1 cellular context compared by ENCODE assay signal in the genomic region with DNA sequence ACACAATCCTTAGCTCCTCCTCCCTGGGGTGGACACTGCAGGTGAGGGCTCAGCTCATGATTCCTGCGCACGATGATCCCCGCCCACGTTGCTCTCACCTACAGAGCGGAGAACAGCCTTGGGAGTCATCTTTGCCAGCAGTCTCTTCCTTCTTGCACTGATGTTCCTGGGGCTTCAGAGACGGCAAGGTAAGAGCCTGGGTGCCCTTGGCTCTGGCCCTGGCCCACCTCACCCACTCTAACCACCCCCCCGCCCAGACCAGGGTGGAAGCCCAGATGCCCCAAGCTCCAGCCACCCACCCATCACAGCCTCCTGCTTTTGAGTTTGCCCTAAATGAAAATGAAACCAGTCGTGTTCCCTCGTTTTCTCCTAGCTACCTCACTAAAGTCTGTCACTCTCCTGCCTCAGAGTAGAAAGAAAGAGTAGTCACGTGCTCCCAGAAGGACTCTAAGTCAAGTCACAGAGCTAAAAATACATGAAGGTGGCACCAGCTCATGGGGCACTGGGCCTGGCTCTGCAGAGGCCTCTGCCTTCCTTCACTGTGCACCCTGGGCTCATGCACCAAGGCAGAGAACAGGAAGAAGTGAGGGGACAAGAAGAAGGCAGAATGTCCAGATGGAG.
TF ChIP-seq lines count a peak whose summit lies in the region.

No MANE protein-coding gene starts in this region.

TF ChIP-seq in GM12878, 131 proteins besides CTCF, POLR2A, EP300 and RAD21 (continued from another document):
- TF ChIP-seq KLF5 (IDR thresholded peaks at IDR 0.05; ENCODE audit: partially characterized antibody): no peak
- no peak for TF ChIP-seq ESRRA (IDR thresholded peaks at IDR 0.05; ENCODE audit: low read length)
- TF ChIP-seq, protein P1, sequence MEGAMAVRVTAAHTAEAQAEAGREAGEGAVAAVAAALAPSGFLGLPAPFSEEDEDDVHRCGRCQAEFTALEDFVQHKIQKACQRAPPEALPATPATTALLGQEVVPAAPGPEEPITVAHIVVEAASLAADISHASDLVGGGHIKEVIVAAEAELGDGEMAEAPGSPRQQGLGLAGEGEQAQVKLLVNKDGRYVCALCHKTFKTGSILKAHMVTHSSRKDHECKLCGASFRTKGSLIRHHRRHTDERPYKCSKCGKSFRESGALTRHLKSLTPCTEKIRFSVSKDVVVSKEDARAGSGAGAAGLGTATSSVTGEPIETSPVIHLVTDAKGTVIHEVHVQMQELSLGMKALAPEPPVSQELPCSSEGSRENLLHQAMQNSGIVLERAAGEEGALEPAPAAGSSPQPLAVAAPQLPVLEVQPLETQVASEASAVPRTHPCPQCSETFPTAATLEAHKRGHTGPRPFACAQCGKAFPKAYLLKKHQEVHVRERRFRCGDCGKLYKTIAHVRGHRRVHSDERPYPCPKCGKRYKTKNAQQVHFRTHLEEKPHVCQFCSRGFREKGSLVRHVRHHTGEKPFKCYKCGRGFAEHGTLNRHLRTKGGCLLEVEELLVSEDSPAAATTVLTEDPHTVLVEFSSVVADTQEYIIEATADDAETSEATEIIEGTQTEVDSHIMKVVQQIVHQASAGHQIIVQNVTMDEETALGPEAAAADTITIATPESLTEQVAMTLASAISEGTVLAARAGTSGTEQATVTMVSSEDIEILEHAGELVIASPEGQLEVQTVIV (IDR thresholded peaks at IDR 0.05; ENCODE audit: borderline replicate concordance, partially characterized antibody): no peak
- TF ChIP-seq, protein P2, sequence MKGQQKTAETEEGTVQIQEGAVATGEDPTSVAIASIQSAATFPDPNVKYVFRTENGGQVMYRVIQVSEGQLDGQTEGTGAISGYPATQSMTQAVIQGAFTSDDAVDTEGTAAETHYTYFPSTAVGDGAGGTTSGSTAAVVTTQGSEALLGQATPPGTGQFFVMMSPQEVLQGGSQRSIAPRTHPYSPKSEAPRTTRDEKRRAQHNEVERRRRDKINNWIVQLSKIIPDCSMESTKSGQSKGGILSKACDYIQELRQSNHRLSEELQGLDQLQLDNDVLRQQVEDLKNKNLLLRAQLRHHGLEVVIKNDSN (IDR thresholded peaks at IDR 0.05; ENCODE audit: borderline replicate concordance, extremely low read length, insufficient read depth, low read depth, low read length): peak; percentile 31
- TF ChIP-seq FOXK2 (IDR thresholded peaks at IDR 0.05): no peak
- TF ChIP-seq SMARCA5 (IDR thresholded peaks at IDR 0.05): no peak
- TF ChIP-seq CBX5 (IDR thresholded peaks at IDR 0.05; ENCODE audit: low read depth): no peak
- no peak for TF ChIP-seq HCFC1 (IDR thresholded peaks at IDR 0.05; ENCODE audit: low read length)
- TF ChIP-seq, protein P3, sequence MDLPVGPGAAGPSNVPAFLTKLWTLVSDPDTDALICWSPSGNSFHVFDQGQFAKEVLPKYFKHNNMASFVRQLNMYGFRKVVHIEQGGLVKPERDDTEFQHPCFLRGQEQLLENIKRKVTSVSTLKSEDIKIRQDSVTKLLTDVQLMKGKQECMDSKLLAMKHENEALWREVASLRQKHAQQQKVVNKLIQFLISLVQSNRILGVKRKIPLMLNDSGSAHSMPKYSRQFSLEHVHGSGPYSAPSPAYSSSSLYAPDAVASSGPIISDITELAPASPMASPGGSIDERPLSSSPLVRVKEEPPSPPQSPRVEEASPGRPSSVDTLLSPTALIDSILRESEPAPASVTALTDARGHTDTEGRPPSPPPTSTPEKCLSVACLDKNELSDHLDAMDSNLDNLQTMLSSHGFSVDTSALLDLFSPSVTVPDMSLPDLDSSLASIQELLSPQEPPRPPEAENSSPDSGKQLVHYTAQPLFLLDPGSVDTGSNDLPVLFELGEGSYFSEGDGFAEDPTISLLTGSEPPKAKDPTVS (IDR thresholded peaks at IDR 0.05; ENCODE audit: low read depth, low read length): no peak
- TF ChIP-seq PKNOX1 (IDR thresholded peaks at IDR 0.05): peak; percentile 57; the same call in 1 of the 2 replicates
- peak; percentile 44; the same call in 1 of the 2 replicates for TF ChIP-seq PML (IDR thresholded peaks at IDR 0.05; ENCODE audit: low read length)
- TF ChIP-seq BRCA1 (IDR thresholded peaks at IDR 0.05; ENCODE audit: low read depth, low read length): no peak
- peak; percentile 73 to 80 for TF ChIP-seq BHLHE40 (IDR thresholded peaks at IDR 0.05; ENCODE audit: borderline replicate concordance in 1 of 2, low read depth in 2 of 2, low read length in 1 of 2)
- no peak for TF ChIP-seq MYB (IDR thresholded peaks at IDR 0.05; ENCODE audit: borderline replicate concordance, low read depth, low read length)
- no peak for TF ChIP-seq ZNF274 (IDR thresholded peaks at IDR 0.05; ENCODE audit: insufficient read depth, insufficient read length)
- no peak for TF ChIP-seq GABPA (IDR thresholded peaks at IDR 0.05; ENCODE audit: low read depth)
- TF ChIP-seq RUNX3 (IDR thresholded peaks at IDR 0.05; ENCODE audit: low read length): peak; percentile 18; the same call in 1 of the 2 replicates
- TF ChIP-seq, protein P4, sequence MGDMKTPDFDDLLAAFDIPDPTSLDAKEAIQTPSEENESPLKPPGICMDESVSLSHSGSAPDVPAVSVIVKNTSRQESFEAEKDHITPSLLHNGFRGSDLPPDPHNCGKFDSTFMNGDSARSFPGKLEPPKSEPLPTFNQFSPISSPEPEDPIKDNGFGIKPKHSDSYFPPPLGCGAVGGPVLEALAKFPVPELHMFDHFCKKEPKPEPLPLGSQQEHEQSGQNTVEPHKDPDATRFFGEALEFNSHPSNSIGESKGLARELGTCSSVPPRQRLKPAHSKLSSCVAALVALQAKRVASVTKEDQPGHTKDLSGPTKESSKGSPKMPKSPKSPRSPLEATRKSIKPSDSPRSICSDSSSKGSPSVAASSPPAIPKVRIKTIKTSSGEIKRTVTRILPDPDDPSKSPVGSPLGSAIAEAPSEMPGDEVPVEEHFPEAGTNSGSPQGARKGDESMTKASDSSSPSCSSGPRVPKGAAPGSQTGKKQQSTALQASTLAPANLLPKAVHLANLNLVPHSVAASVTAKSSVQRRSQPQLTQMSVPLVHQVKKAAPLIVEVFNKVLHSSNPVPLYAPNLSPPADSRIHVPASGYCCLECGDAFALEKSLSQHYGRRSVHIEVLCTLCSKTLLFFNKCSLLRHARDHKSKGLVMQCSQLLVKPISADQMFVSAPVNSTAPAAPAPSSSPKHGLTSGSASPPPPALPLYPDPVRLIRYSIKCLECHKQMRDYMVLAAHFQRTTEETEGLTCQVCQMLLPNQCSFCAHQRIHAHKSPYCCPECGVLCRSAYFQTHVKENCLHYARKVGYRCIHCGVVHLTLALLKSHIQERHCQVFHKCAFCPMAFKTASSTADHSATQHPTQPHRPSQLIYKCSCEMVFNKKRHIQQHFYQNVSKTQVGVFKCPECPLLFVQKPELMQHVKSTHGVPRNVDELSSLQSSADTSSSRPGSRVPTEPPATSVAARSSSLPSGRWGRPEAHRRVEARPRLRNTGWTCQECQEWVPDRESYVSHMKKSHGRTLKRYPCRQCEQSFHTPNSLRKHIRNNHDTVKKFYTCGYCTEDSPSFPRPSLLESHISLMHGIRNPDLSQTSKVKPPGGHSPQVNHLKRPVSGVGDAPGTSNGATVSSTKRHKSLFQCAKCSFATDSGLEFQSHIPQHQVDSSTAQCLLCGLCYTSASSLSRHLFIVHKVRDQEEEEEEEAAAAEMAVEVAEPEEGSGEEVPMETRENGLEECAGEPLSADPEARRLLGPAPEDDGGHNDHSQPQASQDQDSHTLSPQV (IDR thresholded peaks at IDR 0.05): no peak
